1 cellular context compared by ENCODE assay signal in genomic region chr5:172007795-172008465, GRCh38.
TF ChIP-seq lines count a peak whose summit lies in the region.

No MANE protein-coding gene starts in this region.

TF ChIP-seq in K562, 482 proteins besides CTCF, POLR2A, EP300 and RAD21 (continued from another document):
- no peak for TF ChIP-seq POLR2H (tag; IDR thresholded peaks at IDR 0.05; ENCODE audit: low read depth)
- TF ChIP-seq NR3C1 (CRISPR knock-in tag; IDR thresholded peaks at IDR 0.05) = no peak
- TF ChIP-seq, protein P1, sequence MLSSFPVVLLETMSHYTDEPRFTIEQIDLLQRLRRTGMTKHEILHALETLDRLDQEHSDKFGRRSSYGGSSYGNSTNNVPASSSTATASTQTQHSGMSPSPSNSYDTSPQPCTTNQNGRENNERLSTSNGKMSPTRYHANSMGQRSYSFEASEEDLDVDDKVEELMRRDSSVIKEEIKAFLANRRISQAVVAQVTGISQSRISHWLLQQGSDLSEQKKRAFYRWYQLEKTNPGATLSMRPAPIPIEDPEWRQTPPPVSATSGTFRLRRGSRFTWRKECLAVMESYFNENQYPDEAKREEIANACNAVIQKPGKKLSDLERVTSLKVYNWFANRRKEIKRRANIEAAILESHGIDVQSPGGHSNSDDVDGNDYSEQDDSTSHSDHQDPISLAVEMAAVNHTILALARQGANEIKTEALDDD (IDR thresholded peaks at IDR 0.05) = 0 out of 2 replicates have a peak, but pooled peaks have one; percentile 27
- TF ChIP-seq ETV5 (CRISPR knock-in tag; IDR thresholded peaks at IDR 0.05; ENCODE audit: low read depth) = no peak
- 0 out of 2 replicates have a peak, but pooled peaks have one; percentile 14 for TF ChIP-seq BCOR (IDR thresholded peaks at IDR 0.05)
